12 cellular contexts compared by ENCODE assay signal in genomic region chr2:188235364-188235763, GRCh38. TPM values are rescaled to one million over a fixed set of nuclear protein-coding genes. Genes with fewer than 3 reads are reported as not detected.
DNase-seq lines count a peak whose midpoint lies in the region; ATAC-seq lines count a peak whose summit lies in the region.
"Had no signal": no experiment of that assay in that cellular context is flagged by ENCODE, and none has a peak within 500 bp of the region (broad histone marks: within the 10 kb centered on the region; RNA-seq: fewer than 3 reads in every experiment).

No MANE protein-coding gene starts in this region.

- peak; percentile 28 to 46 for ATAC-seq in activated T-cell treated with anti-CD3 and anti-CD28 coated beads, Interleukin-2, amount 50 U/mL, for 4 hours
- ATAC-seq in HG02642 (IDR thresholded peaks at IDR 0.05; ENCODE audit: poor library complexity, unreplicated experiment) (peak; percentile 91), HG03558 (IDR thresholded peaks at IDR 0.05; ENCODE audit: extremely low read depth, unreplicated experiment) (peak; percentile 71)

- H3K4me3 Mint-ChIP-seq in activated T-cell treated with anti-CD3 and anti-CD28 coated beads, Interleukin-2, amount 50 U/mL, for 4 hours, result no peak overlapping the region

- peaks cover 16% of the 10 kb centered on the region for H3K9me3 Mint-ChIP-seq in activated T-cell treated with anti-CD3 and anti-CD28 coated beads, Interleukin-2, amount 50 U/mL, for 4 hours

- no peaks in the 10 kb centered on the region for H3K36me3 Mint-ChIP-seq in activated T-cell treated with anti-CD3 and anti-CD28 coated beads, Interleukin-2, amount 50 U/mL, for 4 hours (ENCODE audit: insufficient read depth)

- H3K27me3 Mint-ChIP-seq in activated T-cell treated with anti-CD3 and anti-CD28 coated beads, Interleukin-2, amount 50 U/mL, for 4 hours (ENCODE audit: low read depth), result no peaks in the 10 kb centered on the region

- no peak for DNase-seq in activated T-cell treated with anti-CD3 and anti-CD28 coated beads, Interleukin-2, amount 50 U/mL, for 4 hours
- no peak for DNase-seq in activated T-cell treated with anti-CD3 and anti-CD28 coated beads, Interleukin-2, amount 50 U/mL, for 1 hour
- peak; percentile 8 to 25 for DNase-seq in stimulated activated CD8-positive, alpha-beta memory T cell treated with anti-CD3 and anti-CD28 coated beads, Interleukin-7, amount 100 ng/mL, for 48 hours (ENCODE audit: extremely low read depth in 1 of 2, low read depth in 1 of 2)
- DNase-seq in central memory CD4-positive, alpha-beta T cell, result no peak
- DNase-seq in NOMO-1 treated with dmso at 0.1 percent for 144 hours (lab: John Stamatoyannopoulos, UW; ENCODE audit: unreplicated experiment), result no peak
- DNase-seq in effector CD4-positive, alpha-beta T cell, result no peak
- DNase-seq: NCI-H2107; SHP77 treated with DMSO at 0.1 percent for 48 hours; stimulated activated CD4-positive, alpha-beta T cell treated with anti-CD3 and anti-CD28 coated beads, Interleukin-12 subunit alpha, Interleukin-12 subunit beta, amount 100 ng/mL, for 4 hours; substantia nigra had no signal

- no peaks in the 10 kb centered on the region for H3K4me1 Mint-ChIP-seq in activated T-cell treated with anti-CD3 and anti-CD28 coated beads, Interleukin-2, amount 50 U/mL, for 4 hours (ENCODE audit: low read depth)

RNA-seq across cellular contexts. Expression of gene GULP1, which starts 56.3 kb away (rescaled TPM):
- total RNA-seq in activated T-cell treated with anti-CD3 and anti-CD28 coated beads, Interleukin-2, amount 50 U/mL, for 4 hours, result under 1 TPM in 2 of 3 donors, not detected in 1; 0.43 to 0.61 TPM

Comparison
In these comparisons a context has a peak if more than half of its experiments do, and no peak if none do; other contexts are left out.
1. ATAC-seq: peak in every context shown above with its lines; median percentile 91 in HG02642; 71 in HG03558; 37 in activated T-cell treated with anti-CD3 and anti-CD28 coated beads, Interleukin-2, amount 50 U/mL, for 4 hours.
2. DNase-seq: peak in stimulated activated CD8-positive, alpha-beta memory T cell treated with anti-CD3 and anti-CD28 coated beads, Interleukin-7, amount 100 ng/mL, for 48 hours (2 of 2); none in activated T-cell treated with anti-CD3 and anti-CD28 coated beads, Interleukin-2, amount 50 U/mL, for 4 hours (single experiment), activated T-cell treated with anti-CD3 and anti-CD28 coated beads, Interleukin-2, amount 50 U/mL, for 1 hour (single experiment), central memory CD4-positive, alpha-beta T cell (single experiment), NOMO-1 treated with dmso at 0.1 percent for 144 hours (single experiment) and effector CD4-positive, alpha-beta T cell (single experiment).